1 cellular context compared by ENCODE assay signal in genomic region chr14:71130491-71131179, GRCh38.
TF ChIP-seq lines count a peak whose summit lies in the region.

No MANE protein-coding gene starts in this region.

TF ChIP-seq in GM12878, 131 proteins besides CTCF, POLR2A, EP300 and RAD21 (continued from another document):
- TF ChIP-seq ZBTB40 (IDR thresholded peaks at IDR 0.05; ENCODE audit: borderline replicate concordance) (no peak), TCF7 (IDR thresholded peaks at IDR 0.05; ENCODE audit: borderline replicate concordance) (no peak), SREBF1 (IDR thresholded peaks at IDR 0.05; ENCODE audit: low read length) (no peak), ZSCAN29 (IDR thresholded peaks at IDR 0.05) (peak; percentile 87), NBN (IDR thresholded peaks at IDR 0.05) (no peak), NFXL1 (IDR thresholded peaks at IDR 0.05; ENCODE audit: borderline replicate concordance) (no peak), SUPT20H (IDR thresholded peaks at IDR 0.05; ENCODE audit: borderline replicate concordance, control insufficient read depth, low read depth, low read length) (no peak), MTA2 (IDR thresholded peaks at IDR 0.05; ENCODE audit: low read depth) (peak; percentile 75), MLLT1 (IDR thresholded peaks at IDR 0.05) (0 out of 2 replicates have a peak, but pooled peaks have one; percentile 43), PKNOX1 (IDR thresholded peaks at IDR 0.05) (0 out of 2 replicates have a peak, but pooled peaks have one; percentile 13), POU2F2 (IDR thresholded peaks at IDR 0.05; ENCODE audit: borderline replicate concordance, low read depth, low read length) (peak; percentile 56; the same call in 1 of the 3 replicates), YY1 (IDR thresholded peaks at IDR 0.05; ENCODE audit: low read depth, low read length) (peak; percentile 52; the same call in 1 of the 2 replicates), NR2F1 (conservative IDR thresholded peaks at IDR 0.05) (peak; percentile 82), NKRF (conservative IDR thresholded peaks at IDR 0.05) (no peak), IKZF2 (IDR thresholded peaks at IDR 0.05) (peak; percentile 39 to 42; a peak in 2 of 4 replicates), BRCA1 (IDR thresholded peaks at IDR 0.05; ENCODE audit: low read depth, low read length) (no peak), HDAC6 (IDR thresholded peaks at IDR 0.05; ENCODE audit: unreplicated experiment) (no peak)
TF ChIP-seq in GM12878: peak in this region for 12.
